20 cellular contexts compared by ENCODE assay signal in genomic region chr2:40168546-40168945, GRCh38.
DNase-seq lines count a peak whose midpoint lies in the region; ATAC-seq and TF ChIP-seq lines count a peak whose summit lies in the region.
"Had no signal": no experiment of that assay in that cellular context is flagged by ENCODE, and none has a peak within 500 bp of the region (broad histone marks: within the 10 kb centered on the region; RNA-seq: fewer than 3 reads in every experiment).

No MANE protein-coding gene starts in this region.

- H3K27ac ChIP-seq in cardiac muscle cell (peak overlapping the region; percentile 16), right cardiac atrium (ENCODE audit: low read length) (no peak overlapping the region), esophagus muscularis mucosa (replicated peaks in 1 of 4) (no peak overlapping the region)
- H3K27ac ChIP-seq: A549; BLaER1 treated with 17β-estradiol and CSF1 and Interleukin-3, amounts not matched to agents 10 nM and 100 nM had no signal

- no peaks in the 10 kb centered on the region for H3K27me3 ChIP-seq in cardiac muscle cell
- H3K27me3 ChIP-seq in right cardiac atrium (ENCODE audit: control insufficient read depth, insufficient read depth): no peaks in the 10 kb centered on the region
- no peaks in the 10 kb centered on the region for H3K27me3 ChIP-seq in esophagus muscularis mucosa
- H3K27me3 ChIP-seq: BLaER1 treated with 17β-estradiol and CSF1 and Interleukin-3, amounts not matched to agents 10 nM and 100 nM had no signal

- TF ChIP-seq CTCF in cardiac muscle cell (IDR thresholded peaks at IDR 0.05; ENCODE audit: low read depth, low read length): no peak
- TF ChIP-seq CTCF in esophagus muscularis mucosa (IDR thresholded peaks at IDR 0.05): no peak

- WGBS in right cardiac atrium: 31% methylated on average over 1 of the region's 1 CpG
- WGBS in esophagus muscularis mucosa: 82% methylated on average over 1 of the region's 1 CpG

- DNase-seq in cardiac muscle cell (ENCODE audit: low read depth in 1 of 2, low spot score in 1 of 2) (no peak), right cardiac atrium (no peak), MV-4-11 (lab: John Stamatoyannopoulos, UW) (peak; percentile 29), stromal cell of bone marrow (ENCODE audit: low read depth) (peak; percentile 27), cerebellum (ENCODE audit: low spot score) (no peak), NCI-H526 treated with DMSO at 0.1 percent for 48 hours (lab: John Stamatoyannopoulos, UW) (no peak), esophagus muscularis mucosa (ENCODE audit: extremely low spot score) (no peak)
- DNase-seq: AML-193; CD4-positive, alpha-beta T cell; IMR-90; KG1; NCI-H2081 treated with DMSO at 0.1 percent for 48 hours; NCI-H2171; NCI-H345; NCI-H510A treated with DMSO at 0.1 percent for 48 hours; PC-3 had no signal

- no peak overlapping the region for H3K4me3 ChIP-seq in cardiac muscle cell
- no peak overlapping the region for H3K4me3 ChIP-seq in right cardiac atrium (ENCODE audit: low read length)
- no peak overlapping the region for H3K4me3 ChIP-seq in esophagus muscularis mucosa
- H3K4me3 ChIP-seq: A549; BLaER1 treated with 17β-estradiol and CSF1 and Interleukin-3, amounts not matched to agents 10 nM and 100 nM; GM12878 had no signal

- no peak for TF ChIP-seq EP300 in esophagus muscularis mucosa (IDR thresholded peaks at IDR 0.05)

- intact Hi-C loops in right cardiac atrium (cut with DNase I): no loop called here
- intact Hi-C loops in esophagus muscularis mucosa (cut with DNase I): no loop called here

- ATAC-seq in right cardiac atrium (no peak), HG02852 (IDR thresholded peaks at IDR 0.05; ENCODE audit: unreplicated experiment) (peak; percentile 51)
- ATAC-seq: A549, GM12878, PC-3 had no signal

- H3K9me3 ChIP-seq in cardiac muscle cell (ENCODE audit: low read depth) (no peaks in the 10 kb centered on the region), right cardiac atrium (ENCODE audit: control insufficient read depth, low read length) (no peaks in the 10 kb centered on the region), esophagus muscularis mucosa (no peaks in the 10 kb centered on the region)
- H3K9me3 ChIP-seq: A549; BLaER1 treated with 17β-estradiol and CSF1 and Interleukin-3, amounts not matched to agents 10 nM and 100 nM had no signal

- H3K36me3 ChIP-seq in cardiac muscle cell: peaks cover 67% of the 10 kb centered on the region
- peaks cover 0 to 24% (median 4%) of the 10 kb centered on the region in 4 donors for H3K36me3 ChIP-seq in esophagus muscularis mucosa

- H3K4me1 ChIP-seq in cardiac muscle cell (ENCODE audit: low read depth) (no peaks in the 10 kb centered on the region), right cardiac atrium (ENCODE audit: control insufficient read depth, insufficient read depth, low read length) (peaks cover 12% of the 10 kb centered on the region), esophagus muscularis mucosa (peaks cover 17 to 23% (median 20%) of the 10 kb centered on the region in 4 donors)
- H3K4me1 ChIP-seq: A549 had no signal

- TF ChIP-seq POLR2A in esophagus muscularis mucosa (IDR thresholded peaks at IDR 0.05; ENCODE audit: low read depth): no peak

Comparison
In these comparisons a context has a peak if more than half of its experiments do, and no peak if none do; other contexts are left out.
1. DNase-seq: peak in MV-4-11 (single experiment) and stromal cell of bone marrow (single experiment); none in cardiac muscle cell (0 of 2), right cardiac atrium (0 of 3), cerebellum (single experiment), NCI-H526 treated with DMSO at 0.1 percent for 48 hours (single experiment) and esophagus muscularis mucosa (single experiment).